Comparison of ENCODE assay signal across 10 cellular contexts in genomic region chr7:2634265-2635145, GRCh38. TPM values are rescaled to one million over a fixed set of nuclear protein-coding genes. Genes with fewer than 3 reads are reported as not detected.
DNase-seq lines count a peak whose midpoint lies in the region; ATAC-seq, FAIRE-seq and TF ChIP-seq lines count a peak whose summit lies in the region.
"Had no signal": no experiment of that assay in that cellular context is flagged by ENCODE, and none has a peak within 500 bp of the region (broad histone marks: within the 10 kb centered on the region; RNA-seq: fewer than 3 reads in every experiment).

No MANE protein-coding gene starts in this region.

- H3K4me1 ChIP-seq in kidney (ENCODE audit: control insufficient read depth in 1 of 2, insufficient read depth in 1 of 2, low read depth in 1 of 2, low read length in 2 of 2) = peaks cover 29 to 59% of the 10 kb centered on the region in 2 donors
- peaks cover 76% of the 10 kb centered on the region for H3K4me1 ChIP-seq in stomach smooth muscle (ENCODE audit: control insufficient read depth, insufficient read depth, low read length)

- H3K27me3 ChIP-seq in stomach smooth muscle (ENCODE audit: control insufficient read depth in 1 of 2, insufficient read depth in 2 of 2, low read length in 2 of 2) = no peaks in the 10 kb centered on the region

- no peak for FAIRE-seq in kidney (lab: Jason Lieb, UNC)
- FAIRE-seq: A204.1 had no signal

- H3K4me1 Mint-ChIP-seq in activated CD4-positive, alpha-beta T cell treated with anti-CD3 and anti-CD28 coated beads for 36 hours = peaks cover 14% of the 10 kb centered on the region

- no peak for DNase-seq in activated CD4-positive, alpha-beta T cell treated with anti-CD3 and anti-CD28 coated beads for 36 hours
- no peak for DNase-seq in activated CD4-positive, alpha-beta T cell treated with anti-CD3 and anti-CD28 coated beads, Interleukin-2, amount 50 U/mL, for 1 hour
- DNase-seq in kidney (no peak), epidermal melanocyte (ENCODE audit: insufficient read length, low spot score) (no peak)
- DNase-seq: NCI-H345 had no signal

- no peaks in the 10 kb centered on the region for H3K9me3 ChIP-seq in kidney (ENCODE audit: control insufficient read depth in 1 of 2, low read length in 2 of 2)
- H3K9me3 ChIP-seq in stomach smooth muscle (ENCODE audit: control insufficient read depth in 2 of 2, low read length in 2 of 2) = no peaks in the 10 kb centered on the region

- H3K27ac Mint-ChIP-seq in activated CD4-positive, alpha-beta T cell treated with anti-CD3 and anti-CD28 coated beads for 36 hours = no peak overlapping the region

- peak overlapping the region; percentile 91 for H3K4me3 Mint-ChIP-seq in activated CD4-positive, alpha-beta T cell treated with anti-CD3 and anti-CD28 coated beads for 36 hours

- H3K27ac ChIP-seq in angular gyrus (ENCODE audit: low read depth, low read length) = peak overlapping the region; percentile 77
- peak overlapping the region; percentile 64 to 94 for H3K27ac ChIP-seq in kidney (ENCODE audit: low read depth in 2 of 2, low read length in 2 of 2)
- H3K27ac ChIP-seq in stomach smooth muscle (ENCODE audit: low read length) = peak overlapping the region; percentile 67

- POLR2A ChIA-PET in activated CD4-positive, alpha-beta T cell treated with anti-CD3 and anti-CD28 coated beads for 36 hours (lab: Charles Lee) = no interaction called here

- H3K27me3 Mint-ChIP-seq in activated CD4-positive, alpha-beta T cell treated with anti-CD3 and anti-CD28 coated beads for 36 hours = no peaks in the 10 kb centered on the region

- ATAC-seq in activated CD4-positive, alpha-beta T cell treated with anti-CD3 and anti-CD28 coated beads for 36 hours = no peak
- ATAC-seq in GM21447 (IDR thresholded peaks at IDR 0.05; ENCODE audit: unreplicated experiment) (no peak), GM21423 (IDR thresholded peaks at IDR 0.05; ENCODE audit: unreplicated experiment) (no peak)

- TF ChIP-seq CTCF in kidney (IDR thresholded peaks at IDR 0.05; ENCODE audit: borderline replicate concordance, extremely low read depth, insufficient read depth) = no peak

- H3K36me3 ChIP-seq in kidney (ENCODE audit: control insufficient read depth in 1 of 2, insufficient read depth in 2 of 2, low read length in 2 of 2) (no peaks in the 10 kb centered on the region), stomach smooth muscle (ENCODE audit: control insufficient read depth in 2 of 2, insufficient read depth in 2 of 2, low read length in 2 of 2) (no peaks in the 10 kb centered on the region)

- intact Hi-C loops in activated CD4-positive, alpha-beta T cell treated with anti-CD3 and anti-CD28 coated beads for 36 hours (cut with DNase I, micrococcal nuclease) = loop anchor here (5.0 to 10.0 kb wide), 5 partner anchors 77 to 1590 kb away; partner anchors contain the start of genes BRAT1 (in 1 of the 2), GPR146 (in 1 of the 2), IQCE (in 1 of the 2) and MRM2 (in 1 of the 2)
- intact Hi-C loops in kidney (cut with DNase I) = no loop called here

- H3K9ac ChIP-seq in kidney (ENCODE audit: low read length in 2 of 2) = peak overlapping the region in 1 of 2 donors; percentile 93
- H3K9ac ChIP-seq in stomach smooth muscle (ENCODE audit: low read length in 2 of 2) = peak overlapping the region in 1 of 2 donors; percentile 36

- peak overlapping the region; percentile 53 to 88 for H3K4me3 ChIP-seq in kidney (ENCODE audit: low read length in 2 of 2)
- peak overlapping the region; percentile 62 to 87 for H3K4me3 ChIP-seq in stomach smooth muscle (ENCODE audit: low read length in 2 of 2)

- H3K36me3 Mint-ChIP-seq in activated CD4-positive, alpha-beta T cell treated with anti-CD3 and anti-CD28 coated beads for 36 hours (ENCODE audit: low read depth) = no peaks in the 10 kb centered on the region

- CTCF ChIA-PET in activated CD4-positive, alpha-beta T cell treated with anti-CD3 and anti-CD28 coated beads for 36 hours (lab: Charles Lee) = no interaction called here

- no peaks in the 10 kb centered on the region for H3K9me3 Mint-ChIP-seq in activated CD4-positive, alpha-beta T cell treated with anti-CD3 and anti-CD28 coated beads for 36 hours (ENCODE audit: low read depth)

RNA-seq across cellular contexts. Expression of gene TTYH3, which starts 2.7 kb away (rescaled TPM):
- 10 to 100 TPM; 18.7 to 20.2 TPM for total RNA-seq in activated CD4-positive, alpha-beta T cell treated with anti-CD3 and anti-CD28 coated beads for 36 hours
- total RNA-seq in kidney = 55.0 TPM
- 22.5 TPM for polyA plus RNA-seq in kidney (ENCODE audit: insufficient read depth, low read depth, low replicate concordance)

RNA-seq across cellular contexts. Expression of gene AMZ1, which starts 53.5 kb away (rescaled TPM):
- under 1 TPM; 0.14 TPM for total RNA-seq in activated CD4-positive, alpha-beta T cell treated with anti-CD3 and anti-CD28 coated beads for 36 hours
- total RNA-seq in kidney = 0.16 TPM
- polyA plus RNA-seq in kidney (ENCODE audit: insufficient read depth, low read depth, low replicate concordance) = not detected
